ENCODE assay signal across 11 cellular contexts in genomic region chr17:18143044-18143936, GRCh38. TPM values are rescaled to one million over a fixed set of nuclear protein-coding genes. Genes with fewer than 3 reads are reported as not detected.
DNase-seq lines count a peak whose midpoint lies in the region; ATAC-seq and TF ChIP-seq lines count a peak whose summit lies in the region.
"Had no signal": no experiment of that assay in that cellular context is flagged by ENCODE, and none has a peak within 500 bp of the region (broad histone marks: within the 10 kb centered on the region; RNA-seq: fewer than 3 reads in every experiment).

No MANE protein-coding gene starts in this region.

- H3K27me3 ChIP-seq in breast epithelium (no peaks in the 10 kb centered on the region), upper lobe of right lung (no peaks in the 10 kb centered on the region)

- H3K4me1 Mint-ChIP-seq in MCF 10A (ENCODE audit: insufficient read depth, unreplicated experiment) (no peaks in the 10 kb centered on the region), mesothelial cell of epicardium (peaks cover 8% of the 10 kb centered on the region)
- peaks cover 0 to 6% (median 5%) of the 10 kb centered on the region in 4 donors for H3K4me1 Mint-ChIP-seq in naive thymus-derived CD8-positive, alpha-beta T cell

- no peak overlapping the region for H3K4me3 Mint-ChIP-seq in MCF 10A (ENCODE audit: unreplicated experiment)
- H3K4me3 Mint-ChIP-seq in naive thymus-derived CD8-positive, alpha-beta T cell, result no peak overlapping the region
- H3K4me3 Mint-ChIP-seq in mesothelial cell of epicardium, result no peak overlapping the region

- H3K9me3 ChIP-seq in breast epithelium, result no peaks in the 10 kb centered on the region
- no peaks in the 10 kb centered on the region for H3K9me3 ChIP-seq in upper lobe of right lung
- H3K9me3 ChIP-seq: left ventricle myocardium inferior had no signal

- H3K27me3 Mint-ChIP-seq in MCF 10A (ENCODE audit: insufficient read depth, unreplicated experiment), result no peaks in the 10 kb centered on the region
- H3K27me3 Mint-ChIP-seq in naive thymus-derived CD8-positive, alpha-beta T cell, result peaks cover 0 to 2% (median 1%) of the 10 kb centered on the region in 5 donors
- H3K27me3 Mint-ChIP-seq in mesothelial cell of epicardium (ENCODE audit: low read depth), result peaks cover 4% of the 10 kb centered on the region

- CTCF ChIA-PET in MCF 10A (lab: Yijun Ruan, JAX), result interaction anchor here (0.5 to 2.5 kb wide), 8 partner anchors 8 to 552 kb away, joined by 3 to 10 read pairs (median 4); no protein-coding TSS in a partner anchor

- H3K4me3 ChIP-seq in breast epithelium, result no peak overlapping the region
- H3K4me3 ChIP-seq in upper lobe of right lung, result no peak overlapping the region
- H3K4me3 ChIP-seq: left ventricle myocardium inferior had no signal

- BruUV-seq in MCF 10A (replicated peaks; lab: Mats Ljungman, UMichigan), result no TSS peak

- TF ChIP-seq CTCF in MCF 10A (IDR thresholded peaks at IDR 0.05; ENCODE audit: unreplicated experiment) (peak; percentile 12), breast epithelium (IDR thresholded peaks at IDR 0.05) (no peak), upper lobe of right lung (IDR thresholded peaks at IDR 0.05) (peak; percentile 38), mesothelial cell of epicardium (IDR thresholded peaks at IDR 0.05; ENCODE audit: unreplicated experiment) (no peak)

- H3K36me3 Mint-ChIP-seq in MCF 10A (ENCODE audit: insufficient read depth, unreplicated experiment), result no peaks in the 10 kb centered on the region
- H3K36me3 Mint-ChIP-seq in naive thymus-derived CD8-positive, alpha-beta T cell, result no peaks in the 10 kb centered on the region
- H3K36me3 Mint-ChIP-seq in mesothelial cell of epicardium, result no peaks in the 10 kb centered on the region

- no peaks in the 10 kb centered on the region for H3K36me3 ChIP-seq in breast epithelium
- H3K36me3 ChIP-seq in upper lobe of right lung, result no peaks in the 10 kb centered on the region
- H3K36me3 ChIP-seq: left ventricle myocardium inferior had no signal

- peak; percentile 57 for ATAC-seq in upper lobe of right lung
- ATAC-seq in naive thymus-derived CD8-positive, alpha-beta T cell, result no peak

- H3K9me3 Mint-ChIP-seq in MCF 10A (ENCODE audit: unreplicated experiment) (no peaks in the 10 kb centered on the region), mesothelial cell of epicardium (no peaks in the 10 kb centered on the region)
- no peaks in the 10 kb centered on the region for H3K9me3 Mint-ChIP-seq in naive thymus-derived CD8-positive, alpha-beta T cell

- POLR2A ChIA-PET in MCF 10A (lab: Yijun Ruan, JAX), result interaction anchor here (1.0 to 1.3 kb wide), 2 partner anchors 37 to 43 kb away, joined by 3 to 4 read pairs; no protein-coding TSS in a partner anchor
- POLR2A ChIA-PET in naive thymus-derived CD8-positive, alpha-beta T cell (lab: Charles Lee), result interaction anchor here (0.9 to 1.7 kb wide), 2 partner anchors 10 to 40 kb away, joined by 3 to 7 read pairs; partner anchors contain the start of gene ALKBH5

- H3K27ac Mint-ChIP-seq in MCF 10A (ENCODE audit: low read depth, unreplicated experiment) (no peak overlapping the region), mesothelial cell of epicardium (no peak overlapping the region)
- peak overlapping the region in 1 of 10 donors; percentile 54 for H3K27ac Mint-ChIP-seq in naive thymus-derived CD8-positive, alpha-beta T cell

- H3K4me1 ChIP-seq in breast epithelium, result no peaks in the 10 kb centered on the region
- H3K4me1 ChIP-seq in upper lobe of right lung, result no peaks in the 10 kb centered on the region

- TF ChIP-seq POLR2A in breast epithelium (IDR thresholded peaks at IDR 0.05) (no peak), erythroblast (IDR thresholded peaks at IDR 0.05; ENCODE audit: low read length) (no peak)

- intact Hi-C loops in MCF 10A (cut with micrococcal nuclease) (loop anchor here (10.0 kb wide), 1 partner anchor 72 kb away; no protein-coding TSS in a partner anchor), breast epithelium (cut with DNase I; ENCODE audit: low total_unique reads) (no loop called here), upper lobe of right lung (cut with DNase I) (no loop called here)

- H3K27ac ChIP-seq in breast epithelium (no peak overlapping the region), upper lobe of right lung (no peak overlapping the region)
- H3K27ac ChIP-seq: left ventricle myocardium inferior had no signal

- DNase-seq in MCF 10A (ENCODE audit: unreplicated experiment) (peak; percentile 26), breast epithelium (ENCODE audit: low spot score in 2 of 2) (no peak), NCI-H82 treated with DMSO at 0.1 percent for 48 hours (lab: John Stamatoyannopoulos, UW; ENCODE audit: unreplicated experiment) (peak; percentile 7), erythroblast (lab: John Stamatoyannopoulos, UW) (peak; percentile 35 to 41), upper lobe of right lung (peak; percentile 77), COLO829 (ENCODE audit: low spot score) (no peak), mesothelial cell of epicardium (ENCODE audit: low spot score in 2 of 2, unreplicated experiment in 2 of 2) (no peak)
- no peak for DNase-seq in naive thymus-derived CD8-positive, alpha-beta T cell
- DNase-seq: amygdala; left ventricle myocardium inferior; stimulated activated CD4-positive, alpha-beta T cell treated with anti-CD3 and anti-CD28 coated beads, Interleukin-2, amount 100 ng/mL, for 24 hours had no signal

RNA-seq across cellular contexts. Expression of gene MYO15A, which starts 34.7 kb away (rescaled TPM):
- 0.20 and 1.1 TPM in 2 replicates for total RNA-seq in MCF 10A (2022)
- 1 to 10 TPM; 1.2 to 2.9 (median 2.2) TPM for total RNA-seq in breast epithelium
- total RNA-seq in upper lobe of right lung, result 2.8 TPM
- 1 to 10 TPM; 1.5 to 2.0 TPM for total RNA-seq in naive thymus-derived CD8-positive, alpha-beta T cell
- polyA plus RNA-seq in naive thymus-derived CD8-positive, alpha-beta T cell, result under 1 TPM; 0.13 to 0.46 (median 0.16) TPM
- 6.3 to 8.2 TPM (median 6.3 TPM) in 3 replicates for total RNA-seq in mesothelial cell of epicardium

RNA-seq across cellular contexts. Expression of gene ALKBH5, which starts 40.3 kb away (rescaled TPM):
- 69.5 and 85.1 TPM in 2 replicates for total RNA-seq in MCF 10A (2022)
- 10 to 100 TPM; 80.0 to 90.0 (median 82.3) TPM for total RNA-seq in breast epithelium
- 99.1 TPM for total RNA-seq in upper lobe of right lung
- total RNA-seq in naive thymus-derived CD8-positive, alpha-beta T cell, result 100 to 1,000 TPM; 109 to 120 TPM
- 100 to 1,000 TPM; 125 to 148 (median 129) TPM for polyA plus RNA-seq in naive thymus-derived CD8-positive, alpha-beta T cell
- total RNA-seq in mesothelial cell of epicardium, result 68.6 to 72.3 TPM (median 71.0 TPM) in 3 replicates

RNA-seq across cellular contexts. Expression of gene DRG2, which starts 55.5 kb away (rescaled TPM):
- 33.8 and 39.5 TPM in 2 replicates for total RNA-seq in MCF 10A (2022)
- 10 to 100 TPM; 36.4 to 42.0 (median 40.3) TPM for total RNA-seq in breast epithelium
- total RNA-seq in upper lobe of right lung, result 35.1 TPM
- total RNA-seq in naive thymus-derived CD8-positive, alpha-beta T cell, result 10 to 100 TPM; 48.6 to 49.4 TPM
- 10 to 100 TPM; 38.8 to 45.2 (median 45.2) TPM for polyA plus RNA-seq in naive thymus-derived CD8-positive, alpha-beta T cell
- total RNA-seq in mesothelial cell of epicardium, result 48.6 to 51.2 TPM (median 49.1 TPM) in 3 replicates

Comparison
In these comparisons a context has a peak if more than half of its experiments do, and no peak if none do; other contexts are left out.
1. DNase-seq: peak in MCF 10A (single experiment), NCI-H82 treated with DMSO at 0.1 percent for 48 hours (single experiment), erythroblast (2 of 2) and upper lobe of right lung (single experiment); none in breast epithelium (0 of 2), naive thymus-derived CD8-positive, alpha-beta T cell (0 of 10), COLO829 (single experiment) and mesothelial cell of epicardium (0 of 2).
2. CTCF ChIP-seq: peak in MCF 10A (single experiment) and upper lobe of right lung (single experiment); none in breast epithelium (0 of 3) and mesothelial cell of epicardium (single experiment).